Comparison of ENCODE assay signal across 9 cellular contexts in the genomic region with DNA sequence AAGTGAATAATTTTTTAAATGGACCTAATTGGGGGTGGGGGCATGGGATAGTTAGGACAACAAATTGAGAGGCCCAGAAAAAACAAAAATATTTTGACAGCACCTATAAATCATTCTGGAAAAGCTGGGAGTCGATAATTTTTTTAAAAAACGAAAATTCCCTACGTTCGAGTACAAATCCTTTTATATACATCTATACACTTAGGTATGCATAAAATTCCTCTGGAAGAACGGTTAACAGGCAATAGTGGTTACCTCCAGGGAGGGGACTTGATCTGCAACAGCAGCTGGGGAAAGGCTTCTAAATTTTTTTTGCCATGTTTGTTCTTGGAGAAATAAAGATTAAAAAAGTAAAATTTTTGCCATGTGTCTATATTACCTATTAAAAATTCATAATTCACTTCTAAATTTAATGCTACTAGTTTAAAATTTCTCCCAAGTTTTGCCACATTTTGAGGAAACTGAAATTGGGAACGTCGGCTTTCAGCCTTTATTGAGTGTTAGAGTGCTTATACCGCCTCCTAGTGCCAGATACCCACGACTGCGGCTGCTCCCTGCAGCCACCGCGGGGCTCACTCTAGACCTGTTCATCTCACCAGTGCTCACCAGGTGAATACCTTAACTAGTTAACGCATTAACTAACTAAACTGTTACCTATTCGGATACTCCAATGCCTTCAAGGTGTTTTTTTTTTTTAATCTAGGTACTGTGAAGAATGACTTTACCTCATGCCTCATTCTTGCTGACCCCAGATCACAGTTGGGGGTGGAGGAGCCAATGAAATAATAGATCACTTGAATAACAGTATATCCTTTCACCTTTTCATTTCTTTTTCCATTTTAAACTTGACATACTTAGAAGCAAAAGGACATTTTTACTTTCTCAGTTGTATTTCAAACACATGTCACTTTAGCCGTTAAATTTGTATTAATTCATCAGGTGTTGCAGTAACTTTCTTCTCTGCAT. TPM values are rescaled to one million over a fixed set of nuclear protein-coding genes. Genes with fewer than 3 reads are reported as not detected.
DNase-seq lines count a peak whose midpoint lies in the region; ATAC-seq and TF ChIP-seq lines count a peak whose summit lies in the region.
"Had no signal": no experiment of that assay in that cellular context is flagged by ENCODE, and none has a peak within 500 bp of the region (broad histone marks: within the 10 kb centered on the region; RNA-seq: fewer than 3 reads in every experiment).

No MANE protein-coding gene starts in this region.

- no peak overlapping the region for H3K4me2 ChIP-seq in Loucy (ENCODE audit: low read depth, low read length, poor library complexity, severe bottlenecking)

- no peak overlapping the region for H2AFZ ChIP-seq in Loucy (ENCODE audit: low read length)

- DNase-seq in D341Med (ENCODE audit: low spot score) (peak; percentile 71), G401 (ENCODE audit: low spot score) (no peak), hepatic stellate cell (ENCODE audit: low spot score) (no peak), NCI-H526 (lab: John Stamatoyannopoulos, UW) (no peak)
- peak; percentile 22 for DNase-seq in activated naive CD8-positive, alpha-beta T cell treated with anti-CD3 and anti-CD28 coated beads for 36 hours

- H3K4me1 ChIP-seq in Loucy (ENCODE audit: insufficient read depth, low read length, poor library complexity, severe bottlenecking), result peaks cover 36% of the 10 kb centered on the region

- H3K36me3 ChIP-seq in Loucy (ENCODE audit: insufficient read depth, low read length), result no peaks in the 10 kb centered on the region

- H3K9me2 ChIP-seq in Loucy (replicated peaks; ENCODE audit: low read depth, low read length), result no peaks in the 10 kb centered on the region

- no peak overlapping the region for H3K9ac ChIP-seq in Loucy (ENCODE audit: low read depth, low read length, poor library complexity, severe bottlenecking)

- H3F3A ChIP-seq in Loucy (ENCODE audit: low read depth), result no peaks in the 10 kb centered on the region

- H3K27me3 Mint-ChIP-seq in activated naive CD8-positive, alpha-beta T cell treated with anti-CD3 and anti-CD28 coated beads for 36 hours, result peaks cover 57% of the 10 kb centered on the region
- H3K27me3 Mint-ChIP-seq in nephron (ENCODE audit: low read depth), result peaks cover 82% of the 10 kb centered on the region

- in situ Hi-C loops in G401 (cut with HindIII; ENCODE audit: low sequenced_read_pairs), result no loop called here

- H4K20me1 ChIP-seq in Loucy (ENCODE audit: insufficient read depth, low read length, poor library complexity, severe bottlenecking), result no peaks in the 10 kb centered on the region

- no peak overlapping the region for H3K27ac Mint-ChIP-seq in activated naive CD8-positive, alpha-beta T cell treated with anti-CD3 and anti-CD28 coated beads for 36 hours
- H3K27ac Mint-ChIP-seq in nephron, result no peak overlapping the region
- H3K27ac Mint-ChIP-seq: dendritic cell treated with granulocyte-macrophage colony-stimulating factor and Interleukin-4, amounts not matched to agents 40 ng/mL and 50 ng/mL, for 4 days had no signal

- no peak for ATAC-seq in GM18861 (IDR thresholded peaks at IDR 0.05; ENCODE audit: unreplicated experiment)

- H3K9me3 Mint-ChIP-seq in activated naive CD8-positive, alpha-beta T cell treated with anti-CD3 and anti-CD28 coated beads for 36 hours, result no peaks in the 10 kb centered on the region
- no peaks in the 10 kb centered on the region for H3K9me3 Mint-ChIP-seq in nephron
- H3K9me3 Mint-ChIP-seq: dendritic cell treated with granulocyte-macrophage colony-stimulating factor and Interleukin-4, amounts not matched to agents 40 ng/mL and 50 ng/mL, for 4 days had no signal

- no peak overlapping the region for H3K4me3 Mint-ChIP-seq in activated naive CD8-positive, alpha-beta T cell treated with anti-CD3 and anti-CD28 coated beads for 36 hours
- H3K4me3 Mint-ChIP-seq in nephron, result no peak overlapping the region
- H3K4me3 Mint-ChIP-seq: dendritic cell treated with granulocyte-macrophage colony-stimulating factor and Interleukin-4, amounts not matched to agents 40 ng/mL and 50 ng/mL, for 4 days had no signal

- TF ChIP-seq CTCF in Loucy (conservative IDR thresholded peaks at IDR 0.05; ENCODE audit: low read length) (peak; percentile 86), nephron (IDR thresholded peaks at IDR 0.05; ENCODE audit: unreplicated experiment in 3 of 3) (peak in 2 of 3 experiments; percentile 31 to 49)

- peaks cover 2% of the 10 kb centered on the region for H3K4me1 Mint-ChIP-seq in activated naive CD8-positive, alpha-beta T cell treated with anti-CD3 and anti-CD28 coated beads for 36 hours
- no peaks in the 10 kb centered on the region for H3K4me1 Mint-ChIP-seq in nephron

- no peaks in the 10 kb centered on the region for H3K79me2 ChIP-seq in Loucy (ENCODE audit: insufficient read depth, low read length)

- no peaks in the 10 kb centered on the region for H3K27me3 ChIP-seq in Loucy (ENCODE audit: insufficient read depth, low read length, poor library complexity, severe bottlenecking)

- H3K36me3 Mint-ChIP-seq in activated naive CD8-positive, alpha-beta T cell treated with anti-CD3 and anti-CD28 coated beads for 36 hours, result no peaks in the 10 kb centered on the region
- H3K36me3 Mint-ChIP-seq in nephron (ENCODE audit: low read depth), result peaks cover 3% of the 10 kb centered on the region

- H3K9me3 ChIP-seq in Loucy (ENCODE audit: insufficient read depth, low read depth, low read length), result no peaks in the 10 kb centered on the region

- no peak overlapping the region for H3K4me3 ChIP-seq in Loucy (ENCODE audit: low read length, poor library complexity, severe bottlenecking)

RNA-seq across cellular contexts. Expression of gene BHMT, which starts 1.8 kb away (rescaled TPM):
- not detected for total RNA-seq in activated naive CD8-positive, alpha-beta T cell treated with anti-CD3 and anti-CD28 coated beads for 36 hours
- total RNA-seq in G401 (2014; rRNA removed; shearing (Covaris generic)), result not detected in 2 replicates

RNA-seq across cellular contexts. Expression of gene BHMT2, which starts 40.2 kb away (rescaled TPM):
- total RNA-seq in activated naive CD8-positive, alpha-beta T cell treated with anti-CD3 and anti-CD28 coated beads for 36 hours, result not detected
- total RNA-seq in G401 (2014; rRNA removed; shearing (Covaris generic)), result not detected in 2 replicates

RNA-seq across cellular contexts. Expression of gene DMGDH, which starts 40.3 kb away (rescaled TPM):
- not detected for total RNA-seq in activated naive CD8-positive, alpha-beta T cell treated with anti-CD3 and anti-CD28 coated beads for 36 hours
- total RNA-seq in G401 (2014; rRNA removed; shearing (Covaris generic)), result not detected in 2 replicates

Comparison
In these comparisons a context has a peak if more than half of its experiments do, and no peak if none do; other contexts are left out.
1. DNase-seq: peak in D341Med (single experiment) and activated naive CD8-positive, alpha-beta T cell treated with anti-CD3 and anti-CD28 coated beads for 36 hours (single experiment); none in G401 (single experiment), hepatic stellate cell (single experiment) and NCI-H526 (0 of 2).